In the genomic region with DNA sequence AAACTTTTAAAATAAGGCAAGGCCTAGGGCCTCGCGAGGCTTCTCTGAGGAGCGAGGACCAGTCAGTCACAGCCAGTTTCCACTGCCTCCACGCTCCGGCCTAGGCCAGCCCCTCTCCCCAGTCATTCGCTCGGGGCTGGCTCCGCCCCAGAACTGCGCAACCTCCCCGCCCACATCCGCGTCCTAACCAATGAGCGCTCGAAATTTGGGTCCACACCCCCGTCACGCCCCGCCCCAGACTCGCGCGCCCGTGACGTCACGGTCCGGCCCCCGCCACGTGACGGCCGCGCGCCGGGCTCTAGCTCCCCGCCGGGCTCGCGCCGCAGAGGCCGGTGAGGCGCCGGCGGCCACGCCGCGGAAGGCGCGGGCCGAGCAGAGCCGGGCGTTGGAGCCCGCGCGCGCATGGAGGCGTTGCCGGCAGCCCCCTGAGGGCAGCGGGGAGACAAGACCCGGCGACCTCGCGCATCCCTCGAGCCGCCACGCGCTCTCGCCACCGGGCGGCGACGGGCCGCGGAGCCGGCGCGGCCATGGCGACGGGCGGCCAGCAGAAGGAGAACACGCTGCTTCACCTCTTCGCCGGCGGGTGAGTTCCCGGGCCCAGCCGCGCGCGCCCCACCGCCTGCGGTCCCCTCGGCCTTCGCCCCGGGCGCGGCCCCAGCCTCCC, we compare ENCODE assay signal across 8 cellular contexts. TPM values are rescaled to one million over a fixed set of nuclear protein-coding genes. Genes with fewer than 3 reads are reported as not detected.
DNase-seq lines count a peak whose midpoint lies in the region; ATAC-seq and TF ChIP-seq lines count a peak whose summit lies in the region.

A gene with protein sequence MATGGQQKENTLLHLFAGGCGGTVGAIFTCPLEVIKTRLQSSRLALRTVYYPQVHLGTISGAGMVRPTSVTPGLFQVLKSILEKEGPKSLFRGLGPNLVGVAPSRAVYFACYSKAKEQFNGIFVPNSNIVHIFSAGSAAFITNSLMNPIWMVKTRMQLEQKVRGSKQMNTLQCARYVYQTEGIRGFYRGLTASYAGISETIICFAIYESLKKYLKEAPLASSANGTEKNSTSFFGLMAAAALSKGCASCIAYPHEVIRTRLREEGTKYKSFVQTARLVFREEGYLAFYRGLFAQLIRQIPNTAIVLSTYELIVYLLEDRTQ (plus strand): TSS at position 301 of the 664 bp plus-strand sequence. CDS start 227 bp downstream, at position 528.

- no peaks in the 10 kb centered on the region for H3K9me2 ChIP-seq in OCI-LY1 (ENCODE audit: low read depth, low read length)

- H3K27ac ChIP-seq in OCI-LY1 (ENCODE audit: low read depth, low read length, poor library complexity, severe bottlenecking): peak within 1 kb of the TSS; percentile 97

- H4K20me1 ChIP-seq in OCI-LY1 (ENCODE audit: insufficient read depth, low read length): no peaks in the 10 kb centered on the region

- H3K9me3 ChIP-seq in OCI-LY1 (ENCODE audit: low read length) (no peaks in the 10 kb centered on the region), mononuclear cell (ENCODE audit: low read depth, low read length) (no peaks in the 10 kb centered on the region)

- no peak for TF ChIP-seq CTCF in OCI-LY1 (IDR thresholded peaks at IDR 0.05; ENCODE audit: low read length)
- TF ChIP-seq CTCF in epithelial cell of esophagus (IDR thresholded peaks at IDR 0.05; ENCODE audit: insufficient read depth, low read depth, low read length, missing control alignments): no peak

- H3K27me3 ChIP-seq in OCI-LY1 (ENCODE audit: insufficient read depth, low read length) (no peaks in the 10 kb centered on the region), mononuclear cell (ENCODE audit: insufficient read depth, low read length) (no peaks in the 10 kb centered on the region)

- H3K4me1 ChIP-seq in OCI-LY1 (ENCODE audit: insufficient read depth, low read length, severe bottlenecking): peaks cover 54% of the 10 kb centered on the region
- peaks cover 28% of the 10 kb centered on the region for H3K4me1 ChIP-seq in mononuclear cell (ENCODE audit: insufficient read depth, low read length)

- H3K9ac ChIP-seq in OCI-LY1 (ENCODE audit: low read length): peak within 1 kb of the TSS; percentile 92

- no peak within 1 kb of the TSS for H2AFZ ChIP-seq in OCI-LY1 (ENCODE audit: low read length)

- peak; percentile 87 for ATAC-seq in GM21526 (IDR thresholded peaks at IDR 0.05; ENCODE audit: low FRiP score, unreplicated experiment)

- DNase-seq in DMS 273 (lab: John Stamatoyannopoulos, UW; ENCODE audit: unreplicated experiment) (peak; percentile 98), HuH-7 (ENCODE audit: low spot score) (peak; percentile 88), activated T-cell treated with anti-CD3 and anti-CD28 coated beads for 1 hour (ENCODE audit: low read depth) (peak; percentile 97), epithelial cell of esophagus (ENCODE audit: low read depth) (peak; percentile 97)
- DNase-seq in stimulated activated CD8-positive, alpha-beta memory T cell treated with anti-CD3 and anti-CD28 coated beads, Interleukin-2, amount 100 ng/mL, for 48 hours (ENCODE audit: low read depth in 2 of 2): peak; percentile 97 to 98

- H3K36me3 ChIP-seq in OCI-LY1 (ENCODE audit: insufficient read depth, low read length): peaks cover 28% of the 10 kb centered on the region

- peak within 1 kb of the TSS; percentile 79 for H3K4me2 ChIP-seq in OCI-LY1 (ENCODE audit: low read length)

- peaks cover 46% of the 10 kb centered on the region for H3K79me2 ChIP-seq in OCI-LY1 (ENCODE audit: insufficient read depth, low read length)

- peak within 1 kb of the TSS; percentile 91 for H3K4me3 ChIP-seq in OCI-LY1 (ENCODE audit: low read depth, low read length, poor library complexity, severe bottlenecking)
- H3K4me3 ChIP-seq in epithelial cell of esophagus (ENCODE audit: low read length): peak within 1 kb of the TSS; percentile 74
- peak within 1 kb of the TSS; percentile 56 for H3K4me3 ChIP-seq in mononuclear cell (ENCODE audit: low read length)

- 0 out of 2 replicates have a peak, but pooled peaks cover 3% of the 10 kb centered on the region for H3F3A ChIP-seq in OCI-LY1 (ENCODE audit: insufficient read depth, low read length)

RNA-seq across cellular contexts. Expression of the gene that starts here (rescaled TPM):
- 6.7 TPM for total RNA-seq in mononuclear cell

Comparison
In these comparisons a context has a peak if more than half of its experiments do, and no peak if none do; other contexts are left out.
1. Peak in every context shown above with its lines: DNase-seq, ATAC-seq, H3K4me3 ChIP-seq and H3K27ac ChIP-seq.